ENCODE assay signal across 2 cellular contexts in the genomic region with DNA sequence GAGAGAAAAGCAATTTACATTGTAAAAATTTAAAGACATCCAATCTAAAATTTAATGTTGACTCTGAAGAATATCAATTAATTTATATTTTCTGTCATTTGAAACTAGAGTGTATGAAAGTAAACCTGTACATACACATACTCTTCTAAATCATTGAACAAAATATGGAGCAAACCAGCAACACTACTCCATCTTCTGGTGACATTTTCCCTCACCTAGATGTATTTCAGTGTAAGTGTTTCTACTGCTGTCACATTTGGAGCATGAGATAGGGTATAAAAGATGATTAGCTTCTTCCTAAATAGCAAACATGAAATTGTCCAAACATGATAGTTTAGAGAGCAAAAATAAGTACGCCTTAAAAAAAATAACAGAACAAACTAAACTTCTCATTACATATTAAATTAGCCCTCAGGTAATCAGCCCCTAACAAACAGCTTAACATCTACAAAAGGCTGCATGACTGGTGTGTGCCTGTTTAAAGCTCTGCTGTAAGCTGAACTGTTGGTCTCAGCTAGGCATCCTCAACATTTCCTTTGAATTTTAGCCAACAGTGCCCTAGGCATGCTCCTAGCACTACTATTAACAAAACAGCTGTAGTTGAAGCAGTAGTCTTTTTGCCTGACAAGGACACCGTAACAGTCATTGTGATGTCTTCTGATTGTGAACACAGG.
TF ChIP-seq lines count a peak whose summit lies in the region.

No MANE protein-coding gene starts in this region.

TF ChIP-seq in HepG2, 621 proteins besides CTCF, POLR2A, EP300 and RAD21:
- TF ChIP-seq PRDM4 (CRISPR knock-in tag; IDR thresholded peaks at IDR 0.05; ENCODE audit: borderline replicate concordance) (no peak), POGZ (CRISPR knock-in tag; IDR thresholded peaks at IDR 0.05) (no peak), TCF7 (IDR thresholded peaks at IDR 0.05; ENCODE audit: low read depth) (no peak), ZNF776 (CRISPR knock-in tag; IDR thresholded peaks at IDR 0.05) (no peak), NCOR1 (IDR thresholded peaks at IDR 0.05; ENCODE audit: borderline replicate concordance, low read length) (no peak), PAWR (CRISPR knock-in tag; IDR thresholded peaks at IDR 0.05; ENCODE audit: borderline replicate concordance) (no peak), FOXM1 (CRISPR knock-in tag; IDR thresholded peaks at IDR 0.05) (no peak), ZBTB8A (CRISPR knock-in tag; IDR thresholded peaks at IDR 0.05; ENCODE audit: borderline replicate concordance, low read depth) (no peak), ARNT (IDR thresholded peaks at IDR 0.05) (no peak)
- TF ChIP-seq, protein P1, sequence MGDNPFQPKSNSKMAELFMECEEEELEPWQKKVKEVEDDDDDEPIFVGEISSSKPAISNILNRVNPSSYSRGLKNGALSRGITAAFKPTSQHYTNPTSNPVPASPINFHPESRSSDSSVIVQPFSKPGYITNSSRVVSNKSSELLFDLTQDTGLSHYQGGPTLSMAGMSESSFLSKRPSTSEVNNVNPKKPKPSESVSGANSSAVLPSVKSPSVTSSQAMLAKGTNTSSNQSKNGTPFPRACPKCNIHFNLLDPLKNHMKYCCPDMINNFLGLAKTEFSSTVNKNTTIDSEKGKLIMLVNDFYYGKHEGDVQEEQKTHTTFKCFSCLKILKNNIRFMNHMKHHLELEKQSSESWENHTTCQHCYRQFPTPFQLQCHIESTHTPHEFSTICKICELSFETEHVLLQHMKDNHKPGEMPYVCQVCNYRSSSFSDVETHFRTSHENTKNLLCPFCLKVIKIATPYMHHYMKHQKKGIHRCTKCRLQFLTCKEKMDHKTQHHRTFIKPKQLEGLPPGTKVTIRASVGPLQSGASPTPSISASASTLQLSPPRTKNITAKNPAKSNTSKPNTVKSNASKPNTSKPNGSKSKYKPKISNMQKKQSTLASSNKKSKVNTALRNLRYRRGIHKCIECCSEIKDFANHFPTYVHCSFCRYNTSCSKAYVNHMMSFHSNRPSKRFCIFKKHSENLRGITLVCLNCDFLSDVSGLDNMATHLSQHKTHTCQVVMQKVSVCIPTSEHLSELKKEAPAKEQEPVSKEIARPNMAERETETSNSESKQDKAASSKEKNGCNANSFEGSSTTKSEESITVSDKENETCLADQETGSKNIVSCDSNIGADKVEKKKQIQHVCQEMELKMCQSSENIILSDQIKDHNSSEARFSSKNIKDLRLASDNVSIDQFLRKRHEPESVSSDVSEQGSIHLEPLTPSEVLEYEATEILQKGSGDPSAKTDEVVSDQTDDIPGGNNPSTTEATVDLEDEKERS (CRISPR knock-in tag; IDR thresholded peaks at IDR 0.05): no peak
- TF ChIP-seq, protein P2, sequence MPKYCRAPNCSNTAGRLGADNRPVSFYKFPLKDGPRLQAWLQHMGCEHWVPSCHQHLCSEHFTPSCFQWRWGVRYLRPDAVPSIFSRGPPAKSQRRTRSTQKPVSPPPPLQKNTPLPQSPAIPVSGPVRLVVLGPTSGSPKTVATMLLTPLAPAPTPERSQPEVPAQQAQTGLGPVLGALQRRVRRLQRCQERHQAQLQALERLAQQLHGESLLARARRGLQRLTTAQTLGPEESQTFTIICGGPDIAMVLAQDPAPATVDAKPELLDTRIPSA (CRISPR knock-in tag; IDR thresholded peaks at IDR 0.05; ENCODE audit: borderline replicate concordance): no peak

TF ChIP-seq in H1, 55 proteins besides CTCF, POLR2A, EP300 and RAD21:
- TF ChIP-seq TAF7 (optimal IDR thresholded peaks at IDR 0.05; ENCODE audit: borderline replicate concordance, low read depth, low read length) (no peak), YY1 (IDR thresholded peaks at IDR 0.05; ENCODE audit: low read depth, low read length) (no peak), NRF1 (IDR thresholded peaks at IDR 0.05; ENCODE audit: low read depth, low read length) (no peak), CHD7 (IDR thresholded peaks at IDR 0.05; ENCODE audit: insufficient replicate concordance, low read length) (no peak), SIN3A (conservative IDR thresholded peaks at IDR 0.05 in 1 of 2, IDR thresholded peaks at IDR 0.05 in 1 of 2; ENCODE audit: low read depth in 1 of 2, low read length in 2 of 2) (no peak), CHD1 (IDR thresholded peaks at IDR 0.05; ENCODE audit: low read depth, low read length) (no peak), BACH1 (IDR thresholded peaks at IDR 0.05; ENCODE audit: low read length) (no peak), CEBPB (IDR thresholded peaks at IDR 0.05; ENCODE audit: low read depth, low read length) (no peak), RNF2 (IDR thresholded peaks at IDR 0.05; ENCODE audit: borderline replicate concordance, low read depth, low read length, missing control alignments, poor library complexity, severe bottlenecking) (no peak), EZH2 (IDR thresholded peaks at IDR 0.05; ENCODE audit: low read depth, low read length, severe bottlenecking) (no peak)
- TF ChIP-seq, protein P3, sequence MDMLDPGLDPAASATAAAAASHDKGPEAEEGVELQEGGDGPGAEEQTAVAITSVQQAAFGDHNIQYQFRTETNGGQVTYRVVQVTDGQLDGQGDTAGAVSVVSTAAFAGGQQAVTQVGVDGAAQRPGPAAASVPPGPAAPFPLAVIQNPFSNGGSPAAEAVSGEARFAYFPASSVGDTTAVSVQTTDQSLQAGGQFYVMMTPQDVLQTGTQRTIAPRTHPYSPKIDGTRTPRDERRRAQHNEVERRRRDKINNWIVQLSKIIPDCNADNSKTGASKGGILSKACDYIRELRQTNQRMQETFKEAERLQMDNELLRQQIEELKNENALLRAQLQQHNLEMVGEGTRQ (IDR thresholded peaks at IDR 0.05; ENCODE audit: low read length): no peak
